Comparison of ENCODE assay signal across 18 cellular contexts in genomic region chr15:100905855-100906254, GRCh38. TPM values are rescaled to one million over a fixed set of nuclear protein-coding genes. Genes with fewer than 3 reads are reported as not detected.
"Had no signal": no experiment of that assay in that cellular context is flagged by ENCODE, and none has a peak within 500 bp of the region (broad histone marks: within the 10 kb centered on the region; RNA-seq: fewer than 3 reads in every experiment).

No MANE protein-coding gene starts in this region.

- H3K36me3 ChIP-seq: breast epithelium, heart left ventricle, left ventricle myocardium inferior had no signal

- H3K27me3 ChIP-seq: breast epithelium, dorsolateral prefrontal cortex, heart left ventricle, pancreas had no signal

- H3K27ac ChIP-seq: breast epithelium, dorsolateral prefrontal cortex, heart left ventricle, left ventricle myocardium inferior, pancreas had no signal

- DNase-seq: activated CD4-positive, alpha-beta memory T cell treated with anti-CD3 and anti-CD28 coated beads for 36 hours; activated CD4-positive, alpha-beta T cell treated with anti-CD3 and anti-CD28 coated beads for 1 hour; activated gamma-delta T cell treated with Interleukin-2 at 50 U/mL for 16 hours; activated naive CD8-positive, alpha-beta T cell treated with anti-CD3 and anti-CD28 coated beads for 36 hours; activated T-cell treated with anti-CD3 and anti-CD28 coated beads, Interleukin-2, amount 50 U/mL, for 72 hours; dorsolateral prefrontal cortex; heart left ventricle; islet precursor cell; left ventricle myocardium inferior; mesendoderm; nephron progenitor cell; pancreas; SK-N-SH had no signal

- H3K9me3 ChIP-seq: breast epithelium, heart left ventricle, left ventricle myocardium inferior, pancreas, SK-N-SH had no signal

- H3K4me2 ChIP-seq: SK-N-SH had no signal

- FAIRE-seq: endometrium, frontal cortex, pancreas, TTC549 had no signal

- H3K4me3 ChIP-seq: breast epithelium, dorsolateral prefrontal cortex, heart left ventricle, left ventricle myocardium inferior, pancreas had no signal

- H3K9ac ChIP-seq: SK-N-SH had no signal

RNA-seq across cellular contexts. Expression of gene ALDH1A3, which starts 26.2 kb away (rescaled TPM):
- total RNA-seq: activated CD4-positive, alpha-beta memory T cell treated with anti-CD3 and anti-CD28 coated beads for 36 hours; activated naive CD8-positive, alpha-beta T cell treated with anti-CD3 and anti-CD28 coated beads for 36 hours; T-helper 1 cell treated with Interleukin-12 subunit alpha and Interleukin-12 subunit beta and Interleukin-4 antibody, amounts not matched to agents 30 ng/mL and 1 ng/mL, for 36 hours had no signal
